1 cellular context compared by ENCODE assay signal in genomic region chr17:64216030-64216384, GRCh38.
TF ChIP-seq lines count a peak whose summit lies in the region.

No MANE protein-coding gene starts in this region.

TF ChIP-seq in K562, 482 proteins besides CTCF, POLR2A, EP300 and RAD21:
- TF ChIP-seq TSHZ1 (CRISPR knock-in tag; IDR thresholded peaks at IDR 0.05) (no peak), TRIM25 (IDR thresholded peaks at IDR 0.05; ENCODE audit: borderline replicate concordance) (no peak), FOXA1 (IDR thresholded peaks at IDR 0.05; ENCODE audit: borderline replicate concordance) (no peak), KHSRP (IDR thresholded peaks at IDR 0.05) (no peak), TBP (optimal IDR thresholded peaks at IDR 0.05; ENCODE audit: low read depth, low read length) (no peak), MCM5 (IDR thresholded peaks at IDR 0.05; ENCODE audit: low read depth) (no peak), CREBBP (IDR thresholded peaks at IDR 0.05; ENCODE audit: low read depth, low read length) (no peak), CEBPZ (IDR thresholded peaks at IDR 0.05; ENCODE audit: borderline replicate concordance, low read depth, low read length) (no peak), BMI1 (IDR thresholded peaks at IDR 0.05; ENCODE audit: low read length) (no peak), CHD4 (IDR thresholded peaks at IDR 0.05; ENCODE audit: insufficient read depth, insufficient replicate concordance, low read depth, low read length, poor library complexity, severe bottlenecking) (no peak), MYC (IDR thresholded peaks at IDR 0.05; ENCODE audit: low read depth, low read length) (no peak), MYC (CRISPR knock-in tag; IDR thresholded peaks at IDR 0.05; ENCODE audit: borderline replicate concordance, low read depth) (no peak), NRF1 (conservative IDR thresholded peaks at IDR 0.05 in 1 of 2, IDR thresholded peaks at IDR 0.05 in 1 of 2) (no peak), SMAD1 (IDR thresholded peaks at IDR 0.05; ENCODE audit: low read depth, low read length, partially characterized antibody) (no peak), ZNF609 (CRISPR knock-in tag; IDR thresholded peaks at IDR 0.05; ENCODE audit: borderline replicate concordance) (no peak), MAFF (IDR thresholded peaks at IDR 0.05; ENCODE audit: low read length) (no peak), SMAD3 (CRISPR knock-in tag; conservative IDR thresholded peaks at IDR 0.05) (no peak), PATZ1 (CRISPR knock-in tag; IDR thresholded peaks at IDR 0.05; ENCODE audit: borderline replicate concordance) (no peak), NCOA1 (IDR thresholded peaks at IDR 0.05; ENCODE audit: low read depth) (no peak), SMAD4 (CRISPR knock-in tag; conservative IDR thresholded peaks at IDR 0.05) (no peak), ZNF436 (CRISPR knock-in tag; IDR thresholded peaks at IDR 0.05) (no peak)
